In the genomic region with DNA sequence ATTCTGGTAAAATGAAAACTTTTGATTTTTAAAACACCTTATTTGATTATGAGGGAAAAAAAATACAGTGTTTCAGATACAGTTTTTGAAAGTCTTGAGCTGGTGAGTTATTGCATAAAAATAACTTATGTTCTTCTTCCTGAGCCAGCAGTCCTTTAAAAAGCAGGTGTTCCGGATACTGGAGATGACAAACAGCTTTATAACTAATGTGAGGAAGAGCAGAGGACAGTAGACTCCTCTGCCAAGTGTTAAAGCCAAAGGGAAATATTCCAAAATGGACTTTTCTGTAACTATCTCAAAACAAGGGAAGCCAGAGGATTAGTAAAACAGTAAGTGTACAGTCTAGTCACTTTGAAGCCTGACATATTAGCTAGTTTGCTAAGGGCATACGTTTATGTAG, we compare ENCODE assay signal across 2 cellular contexts.
TF ChIP-seq lines count a peak whose summit lies in the region.

No MANE protein-coding gene starts in this region.

TF ChIP-seq in WTC11, 78 proteins besides CTCF, POLR2A, EP300 and RAD21 (continued from another document and continues in another):
- TF ChIP-seq, protein P1, sequence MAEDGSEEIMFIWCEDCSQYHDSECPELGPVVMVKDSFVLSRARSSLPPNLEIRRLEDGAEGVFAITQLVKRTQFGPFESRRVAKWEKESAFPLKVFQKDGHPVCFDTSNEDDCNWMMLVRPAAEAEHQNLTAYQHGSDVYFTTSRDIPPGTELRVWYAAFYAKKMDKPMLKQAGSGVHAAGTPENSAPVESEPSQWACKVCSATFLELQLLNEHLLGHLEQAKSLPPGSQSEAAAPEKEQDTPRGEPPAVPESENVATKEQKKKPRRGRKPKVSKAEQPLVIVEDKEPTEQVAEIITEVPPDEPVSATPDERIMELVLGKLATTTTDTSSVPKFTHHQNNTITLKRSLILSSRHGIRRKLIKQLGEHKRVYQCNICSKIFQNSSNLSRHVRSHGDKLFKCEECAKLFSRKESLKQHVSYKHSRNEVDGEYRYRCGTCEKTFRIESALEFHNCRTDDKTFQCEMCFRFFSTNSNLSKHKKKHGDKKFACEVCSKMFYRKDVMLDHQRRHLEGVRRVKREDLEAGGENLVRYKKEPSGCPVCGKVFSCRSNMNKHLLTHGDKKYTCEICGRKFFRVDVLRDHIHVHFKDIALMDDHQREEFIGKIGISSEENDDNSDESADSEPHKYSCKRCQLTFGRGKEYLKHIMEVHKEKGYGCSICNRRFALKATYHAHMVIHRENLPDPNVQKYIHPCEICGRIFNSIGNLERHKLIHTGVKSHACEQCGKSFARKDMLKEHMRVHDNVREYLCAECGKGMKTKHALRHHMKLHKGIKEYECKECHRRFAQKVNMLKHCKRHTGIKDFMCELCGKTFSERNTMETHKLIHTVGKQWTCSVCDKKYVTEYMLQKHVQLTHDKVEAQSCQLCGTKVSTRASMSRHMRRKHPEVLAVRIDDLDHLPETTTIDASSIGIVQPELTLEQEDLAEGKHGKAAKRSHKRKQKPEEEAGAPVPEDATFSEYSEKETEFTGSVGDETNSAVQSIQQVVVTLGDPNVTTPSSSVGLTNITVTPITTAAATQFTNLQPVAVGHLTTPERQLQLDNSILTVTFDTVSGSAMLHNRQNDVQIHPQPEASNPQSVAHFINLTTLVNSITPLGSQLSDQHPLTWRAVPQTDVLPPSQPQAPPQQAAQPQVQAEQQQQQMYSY (CRISPR knock-in tag; IDR thresholded peaks at IDR 0.05) = no peak
- TF ChIP-seq, protein P2, sequence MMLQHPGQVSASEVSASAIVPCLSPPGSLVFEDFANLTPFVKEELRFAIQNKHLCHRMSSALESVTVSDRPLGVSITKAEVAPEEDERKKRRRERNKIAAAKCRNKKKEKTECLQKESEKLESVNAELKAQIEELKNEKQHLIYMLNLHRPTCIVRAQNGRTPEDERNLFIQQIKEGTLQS (CRISPR knock-in tag; conservative IDR thresholded peaks at IDR 0.05) = no peak
- TF ChIP-seq NFATC4 (CRISPR knock-in tag; IDR thresholded peaks at IDR 0.05) (no peak), CBFB (CRISPR knock-in tag; IDR thresholded peaks at IDR 0.05; ENCODE audit: low read depth) (no peak), FOXJ3 (CRISPR knock-in tag; IDR thresholded peaks at IDR 0.05; ENCODE audit: borderline replicate concordance) (no peak)
- TF ChIP-seq, protein P3, sequence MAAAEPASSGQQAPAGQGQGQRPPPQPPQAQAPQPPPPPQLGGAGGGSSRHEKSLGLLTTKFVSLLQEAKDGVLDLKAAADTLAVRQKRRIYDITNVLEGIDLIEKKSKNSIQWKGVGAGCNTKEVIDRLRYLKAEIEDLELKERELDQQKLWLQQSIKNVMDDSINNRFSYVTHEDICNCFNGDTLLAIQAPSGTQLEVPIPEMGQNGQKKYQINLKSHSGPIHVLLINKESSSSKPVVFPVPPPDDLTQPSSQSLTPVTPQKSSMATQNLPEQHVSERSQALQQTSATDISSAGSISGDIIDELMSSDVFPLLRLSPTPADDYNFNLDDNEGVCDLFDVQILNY (CRISPR knock-in tag; IDR thresholded peaks at IDR 0.05) = no peak
- TF ChIP-seq, protein P4, sequence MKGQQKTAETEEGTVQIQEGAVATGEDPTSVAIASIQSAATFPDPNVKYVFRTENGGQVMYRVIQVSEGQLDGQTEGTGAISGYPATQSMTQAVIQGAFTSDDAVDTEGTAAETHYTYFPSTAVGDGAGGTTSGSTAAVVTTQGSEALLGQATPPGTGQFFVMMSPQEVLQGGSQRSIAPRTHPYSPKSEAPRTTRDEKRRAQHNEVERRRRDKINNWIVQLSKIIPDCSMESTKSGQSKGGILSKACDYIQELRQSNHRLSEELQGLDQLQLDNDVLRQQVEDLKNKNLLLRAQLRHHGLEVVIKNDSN (CRISPR knock-in tag; IDR thresholded peaks at IDR 0.05) = no peak
- TF ChIP-seq, protein P5, sequence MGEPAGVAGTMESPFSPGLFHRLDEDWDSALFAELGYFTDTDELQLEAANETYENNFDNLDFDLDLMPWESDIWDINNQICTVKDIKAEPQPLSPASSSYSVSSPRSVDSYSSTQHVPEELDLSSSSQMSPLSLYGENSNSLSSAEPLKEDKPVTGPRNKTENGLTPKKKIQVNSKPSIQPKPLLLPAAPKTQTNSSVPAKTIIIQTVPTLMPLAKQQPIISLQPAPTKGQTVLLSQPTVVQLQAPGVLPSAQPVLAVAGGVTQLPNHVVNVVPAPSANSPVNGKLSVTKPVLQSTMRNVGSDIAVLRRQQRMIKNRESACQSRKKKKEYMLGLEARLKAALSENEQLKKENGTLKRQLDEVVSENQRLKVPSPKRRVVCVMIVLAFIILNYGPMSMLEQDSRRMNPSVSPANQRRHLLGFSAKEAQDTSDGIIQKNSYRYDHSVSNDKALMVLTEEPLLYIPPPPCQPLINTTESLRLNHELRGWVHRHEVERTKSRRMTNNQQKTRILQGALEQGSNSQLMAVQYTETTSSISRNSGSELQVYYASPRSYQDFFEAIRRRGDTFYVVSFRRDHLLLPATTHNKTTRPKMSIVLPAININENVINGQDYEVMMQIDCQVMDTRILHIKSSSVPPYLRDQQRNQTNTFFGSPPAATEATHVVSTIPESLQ (CRISPR knock-in tag; IDR thresholded peaks at IDR 0.05) = no peak
- TF ChIP-seq, protein P6, sequence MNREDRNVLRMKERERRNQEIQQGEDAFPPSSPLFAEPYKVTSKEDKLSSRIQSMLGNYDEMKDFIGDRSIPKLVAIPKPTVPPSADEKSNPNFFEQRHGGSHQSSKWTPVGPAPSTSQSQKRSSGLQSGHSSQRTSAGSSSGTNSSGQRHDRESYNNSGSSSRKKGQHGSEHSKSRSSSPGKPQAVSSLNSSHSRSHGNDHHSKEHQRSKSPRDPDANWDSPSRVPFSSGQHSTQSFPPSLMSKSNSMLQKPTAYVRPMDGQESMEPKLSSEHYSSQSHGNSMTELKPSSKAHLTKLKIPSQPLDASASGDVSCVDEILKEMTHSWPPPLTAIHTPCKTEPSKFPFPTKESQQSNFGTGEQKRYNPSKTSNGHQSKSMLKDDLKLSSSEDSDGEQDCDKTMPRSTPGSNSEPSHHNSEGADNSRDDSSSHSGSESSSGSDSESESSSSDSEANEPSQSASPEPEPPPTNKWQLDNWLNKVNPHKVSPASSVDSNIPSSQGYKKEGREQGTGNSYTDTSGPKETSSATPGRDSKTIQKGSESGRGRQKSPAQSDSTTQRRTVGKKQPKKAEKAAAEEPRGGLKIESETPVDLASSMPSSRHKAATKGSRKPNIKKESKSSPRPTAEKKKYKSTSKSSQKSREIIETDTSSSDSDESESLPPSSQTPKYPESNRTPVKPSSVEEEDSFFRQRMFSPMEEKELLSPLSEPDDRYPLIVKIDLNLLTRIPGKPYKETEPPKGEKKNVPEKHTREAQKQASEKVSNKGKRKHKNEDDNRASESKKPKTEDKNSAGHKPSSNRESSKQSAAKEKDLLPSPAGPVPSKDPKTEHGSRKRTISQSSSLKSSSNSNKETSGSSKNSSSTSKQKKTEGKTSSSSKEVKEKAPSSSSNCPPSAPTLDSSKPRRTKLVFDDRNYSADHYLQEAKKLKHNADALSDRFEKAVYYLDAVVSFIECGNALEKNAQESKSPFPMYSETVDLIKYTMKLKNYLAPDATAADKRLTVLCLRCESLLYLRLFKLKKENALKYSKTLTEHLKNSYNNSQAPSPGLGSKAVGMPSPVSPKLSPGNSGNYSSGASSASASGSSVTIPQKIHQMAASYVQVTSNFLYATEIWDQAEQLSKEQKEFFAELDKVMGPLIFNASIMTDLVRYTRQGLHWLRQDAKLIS (CRISPR knock-in tag; IDR thresholded peaks at IDR 0.05; ENCODE audit: borderline replicate concordance) = no peak

TF ChIP-seq in HEK293T, 16 proteins besides CTCF, POLR2A, EP300 and RAD21 (continued from another document):
- TF ChIP-seq ARNT (IDR thresholded peaks at IDR 0.05) = no peak
- TF ChIP-seq SUZ12 (IDR thresholded peaks at IDR 0.05) = no peak
- TF ChIP-seq BHLHE40 (IDR thresholded peaks at IDR 0.05; ENCODE audit: borderline replicate concordance) = no peak
TF ChIP-seq in HEK293T: peak in this region for 0.
